In the genomic region with DNA sequence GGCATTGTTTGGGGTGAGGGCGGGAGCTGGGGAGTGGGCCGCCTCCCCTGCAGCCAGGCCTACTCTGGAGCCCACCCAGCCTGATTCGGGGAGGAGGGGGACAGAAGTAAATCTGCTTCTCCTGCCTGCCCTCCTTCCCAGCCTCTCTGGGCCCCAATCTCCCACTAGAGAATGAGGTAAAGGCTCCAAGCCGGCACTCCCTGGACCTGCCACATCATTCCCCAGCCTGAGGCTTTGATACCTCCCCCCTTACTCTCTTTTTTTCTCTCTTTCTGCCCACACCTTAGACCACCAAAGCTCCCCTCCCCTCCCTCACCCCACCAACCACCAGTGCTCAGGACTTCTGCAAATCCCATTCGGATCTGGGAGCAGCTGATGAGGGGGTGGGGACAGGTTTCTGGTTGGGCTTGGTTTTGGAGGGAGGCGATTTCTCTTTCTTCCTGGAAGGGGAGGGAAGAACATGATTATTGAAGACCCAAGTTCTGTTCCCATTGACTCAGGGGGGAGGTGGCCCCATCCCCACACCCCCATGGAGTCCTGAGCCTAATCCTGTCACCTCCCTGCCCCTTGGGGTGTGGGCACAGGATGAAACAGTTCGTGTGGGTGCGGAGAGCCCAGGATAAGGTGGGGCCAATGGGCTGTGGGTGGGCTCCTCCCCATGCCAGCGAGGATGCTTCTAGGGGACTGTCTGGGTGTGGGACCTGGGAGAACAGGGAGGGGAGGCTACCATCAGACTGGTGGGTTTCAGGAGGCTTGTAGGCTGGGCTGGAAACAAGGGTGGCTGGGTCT, we compare ENCODE assay signal across 1 cellular context.
A peak's percentile ranks its signal among the peaks of the same experiment; 100 is the strongest.
TF ChIP-seq lines count a peak whose summit lies in the region.

No MANE protein-coding gene starts in this region.

TF ChIP-seq in HEK293, 187 proteins besides CTCF, POLR2A, EP300 and RAD21 (continued from another document and continues in another):
- TF ChIP-seq, protein P1, sequence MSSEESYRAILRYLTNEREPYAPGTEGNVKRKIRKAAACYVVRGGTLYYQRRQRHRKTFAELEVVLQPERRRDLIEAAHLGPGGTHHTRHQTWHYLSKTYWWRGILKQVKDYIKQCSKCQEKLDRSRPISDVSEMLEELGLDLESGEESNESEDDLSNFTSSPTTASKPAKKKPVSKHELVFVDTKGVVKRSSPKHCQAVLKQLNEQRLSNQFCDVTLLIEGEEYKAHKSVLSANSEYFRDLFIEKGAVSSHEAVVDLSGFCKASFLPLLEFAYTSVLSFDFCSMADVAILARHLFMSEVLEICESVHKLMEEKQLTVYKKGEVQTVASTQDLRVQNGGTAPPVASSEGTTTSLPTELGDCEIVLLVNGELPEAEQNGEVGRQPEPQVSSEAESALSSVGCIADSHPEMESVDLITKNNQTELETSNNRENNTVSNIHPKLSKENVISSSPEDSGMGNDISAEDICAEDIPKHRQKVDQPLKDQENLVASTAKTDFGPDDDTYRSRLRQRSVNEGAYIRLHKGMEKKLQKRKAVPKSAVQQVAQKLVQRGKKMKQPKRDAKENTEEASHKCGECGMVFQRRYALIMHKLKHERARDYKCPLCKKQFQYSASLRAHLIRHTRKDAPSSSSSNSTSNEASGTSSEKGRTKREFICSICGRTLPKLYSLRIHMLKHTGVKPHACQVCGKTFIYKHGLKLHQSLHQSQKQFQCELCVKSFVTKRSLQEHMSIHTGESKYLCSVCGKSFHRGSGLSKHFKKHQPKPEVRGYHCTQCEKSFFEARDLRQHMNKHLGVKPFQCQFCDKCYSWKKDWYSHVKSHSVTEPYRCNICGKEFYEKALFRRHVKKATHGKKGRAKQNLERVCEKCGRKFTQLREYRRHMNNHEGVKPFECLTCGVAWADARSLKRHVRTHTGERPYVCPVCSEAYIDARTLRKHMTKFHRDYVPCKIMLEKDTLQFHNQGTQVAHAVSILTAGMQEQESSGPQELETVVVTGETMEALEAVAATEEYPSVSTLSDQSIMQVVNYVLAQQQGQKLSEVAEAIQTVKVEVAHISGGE (tag by site-specific recombination; conservative IDR thresholded peaks at IDR 0.05; ENCODE audit: low read depth), result no peak
- TF ChIP-seq, protein P2, sequence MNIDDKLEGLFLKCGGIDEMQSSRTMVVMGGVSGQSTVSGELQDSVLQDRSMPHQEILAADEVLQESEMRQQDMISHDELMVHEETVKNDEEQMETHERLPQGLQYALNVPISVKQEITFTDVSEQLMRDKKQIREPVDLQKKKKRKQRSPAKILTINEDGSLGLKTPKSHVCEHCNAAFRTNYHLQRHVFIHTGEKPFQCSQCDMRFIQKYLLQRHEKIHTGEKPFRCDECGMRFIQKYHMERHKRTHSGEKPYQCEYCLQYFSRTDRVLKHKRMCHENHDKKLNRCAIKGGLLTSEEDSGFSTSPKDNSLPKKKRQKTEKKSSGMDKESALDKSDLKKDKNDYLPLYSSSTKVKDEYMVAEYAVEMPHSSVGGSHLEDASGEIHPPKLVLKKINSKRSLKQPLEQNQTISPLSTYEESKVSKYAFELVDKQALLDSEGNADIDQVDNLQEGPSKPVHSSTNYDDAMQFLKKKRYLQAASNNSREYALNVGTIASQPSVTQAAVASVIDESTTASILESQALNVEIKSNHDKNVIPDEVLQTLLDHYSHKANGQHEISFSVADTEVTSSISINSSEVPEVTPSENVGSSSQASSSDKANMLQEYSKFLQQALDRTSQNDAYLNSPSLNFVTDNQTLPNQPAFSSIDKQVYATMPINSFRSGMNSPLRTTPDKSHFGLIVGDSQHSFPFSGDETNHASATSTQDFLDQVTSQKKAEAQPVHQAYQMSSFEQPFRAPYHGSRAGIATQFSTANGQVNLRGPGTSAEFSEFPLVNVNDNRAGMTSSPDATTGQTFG (tag by site-specific recombination; IDR thresholded peaks at IDR 0.05; ENCODE audit: borderline replicate concordance), result no peak
- TF ChIP-seq ZNF274 (IDR thresholded peaks at IDR 0.05; ENCODE audit: low read length), result no peak
- no peak for TF ChIP-seq ZNF274 (tag by site-specific recombination; IDR thresholded peaks at IDR 0.05; ENCODE audit: borderline replicate concordance)
- peak; percentile 43 for TF ChIP-seq SP3 (tag by site-specific recombination; IDR thresholded peaks at IDR 0.05)
- no peak for TF ChIP-seq ZBTB48 (tag by site-specific recombination; IDR thresholded peaks at IDR 0.05)
- no peak for TF ChIP-seq SCRT2 (tag by site-specific recombination; IDR thresholded peaks at IDR 0.05)
- TF ChIP-seq ZNF837 (tag by site-specific recombination; IDR thresholded peaks at IDR 0.05), result no peak
- TF ChIP-seq, protein P3, sequence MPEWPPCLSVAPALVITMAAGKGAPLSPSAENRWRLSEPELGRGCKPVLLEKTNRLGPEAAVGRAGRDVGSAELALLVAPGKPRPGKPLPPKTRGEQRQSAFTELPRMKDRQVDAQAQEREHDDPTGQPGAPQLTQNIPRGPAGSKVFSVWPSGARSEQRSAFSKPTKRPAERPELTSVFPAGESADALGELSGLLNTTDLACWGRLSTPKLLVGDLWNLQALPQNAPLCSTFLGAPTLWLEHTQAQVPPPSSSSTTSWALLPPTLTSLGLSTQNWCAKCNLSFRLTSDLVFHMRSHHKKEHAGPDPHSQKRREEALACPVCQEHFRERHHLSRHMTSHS (tag by site-specific recombination; IDR thresholded peaks at IDR 0.05), result no peak
- TF ChIP-seq MZF1 (tag by site-specific recombination; IDR thresholded peaks at IDR 0.05; ENCODE audit: borderline replicate concordance), result no peak
- TF ChIP-seq KLF1 (tag by site-specific recombination; IDR thresholded peaks at IDR 0.05), result peak; percentile 89
- TF ChIP-seq ZNF585B (tag by site-specific recombination; IDR thresholded peaks at IDR 0.05), result no peak
- no peak for TF ChIP-seq ZNF266 (tag by site-specific recombination; IDR thresholded peaks at IDR 0.05; ENCODE audit: low read depth)
- TF ChIP-seq ZBTB17 (tag by site-specific recombination; IDR thresholded peaks at IDR 0.05), result peak; percentile 70
- no peak for TF ChIP-seq ZNF211 (tag by site-specific recombination; IDR thresholded peaks at IDR 0.05; ENCODE audit: low read depth)
- TF ChIP-seq, protein P4, sequence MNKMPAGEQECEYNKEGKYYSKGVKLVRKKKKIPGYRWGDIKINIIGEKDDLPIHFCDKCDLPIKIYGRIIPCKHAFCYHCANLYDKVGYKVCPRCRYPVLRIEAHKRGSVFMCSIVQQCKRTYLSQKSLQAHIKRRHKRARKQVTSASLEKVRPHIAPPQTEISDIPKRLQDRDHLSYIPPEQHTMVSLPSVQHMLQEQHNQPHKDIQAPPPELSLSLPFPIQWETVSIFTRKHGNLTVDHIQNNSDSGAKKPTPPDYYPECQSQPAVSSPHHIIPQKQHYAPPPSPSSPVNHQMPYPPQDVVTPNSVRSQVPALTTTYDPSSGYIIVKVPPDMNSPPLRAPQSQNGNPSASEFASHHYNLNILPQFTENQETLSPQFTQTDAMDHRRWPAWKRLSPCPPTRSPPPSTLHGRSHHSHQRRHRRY (tag by site-specific recombination; IDR thresholded peaks at IDR 0.05), result no peak
- no peak for TF ChIP-seq REPIN1 (tag by site-specific recombination; IDR thresholded peaks at IDR 0.05; ENCODE audit: low read depth)
- no peak for TF ChIP-seq ZNF175 (tag by site-specific recombination; IDR thresholded peaks at IDR 0.05)
- no peak for TF ChIP-seq ZNF311 (tag by site-specific recombination; IDR thresholded peaks at IDR 0.05; ENCODE audit: borderline replicate concordance)
- TF ChIP-seq, protein P5, sequence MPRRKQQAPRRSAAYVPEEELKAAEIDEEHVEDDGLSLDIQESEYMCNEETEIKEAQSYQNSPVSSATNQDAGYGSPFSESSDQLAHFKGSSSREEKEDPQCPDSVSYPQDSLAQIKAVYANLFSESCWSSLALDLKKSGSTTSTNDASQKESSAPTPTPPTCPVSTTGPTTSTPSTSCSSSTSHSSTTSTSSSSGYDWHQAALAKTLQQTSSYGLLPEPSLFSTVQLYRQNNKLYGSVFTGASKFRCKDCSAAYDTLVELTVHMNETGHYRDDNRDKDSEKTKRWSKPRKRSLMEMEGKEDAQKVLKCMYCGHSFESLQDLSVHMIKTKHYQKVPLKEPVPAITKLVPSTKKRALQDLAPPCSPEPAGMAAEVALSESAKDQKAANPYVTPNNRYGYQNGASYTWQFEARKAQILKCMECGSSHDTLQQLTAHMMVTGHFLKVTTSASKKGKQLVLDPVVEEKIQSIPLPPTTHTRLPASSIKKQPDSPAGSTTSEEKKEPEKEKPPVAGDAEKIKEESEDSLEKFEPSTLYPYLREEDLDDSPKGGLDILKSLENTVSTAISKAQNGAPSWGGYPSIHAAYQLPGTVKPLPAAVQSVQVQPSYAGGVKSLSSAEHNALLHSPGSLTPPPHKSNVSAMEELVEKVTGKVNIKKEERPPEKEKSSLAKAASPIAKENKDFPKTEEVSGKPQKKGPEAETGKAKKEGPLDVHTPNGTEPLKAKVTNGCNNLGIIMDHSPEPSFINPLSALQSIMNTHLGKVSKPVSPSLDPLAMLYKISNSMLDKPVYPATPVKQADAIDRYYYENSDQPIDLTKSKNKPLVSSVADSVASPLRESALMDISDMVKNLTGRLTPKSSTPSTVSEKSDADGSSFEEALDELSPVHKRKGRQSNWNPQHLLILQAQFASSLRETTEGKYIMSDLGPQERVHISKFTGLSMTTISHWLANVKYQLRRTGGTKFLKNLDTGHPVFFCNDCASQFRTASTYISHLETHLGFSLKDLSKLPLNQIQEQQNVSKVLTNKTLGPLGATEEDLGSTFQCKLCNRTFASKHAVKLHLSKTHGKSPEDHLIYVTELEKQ (tag by site-specific recombination; IDR thresholded peaks at IDR 0.05; ENCODE audit: borderline replicate concordance), result no peak
- no peak for TF ChIP-seq ZBTB1 (tag by site-specific recombination; IDR thresholded peaks at IDR 0.05)
- TF ChIP-seq ZNF132 (tag by site-specific recombination; IDR thresholded peaks at IDR 0.05; ENCODE audit: borderline replicate concordance), result no peak
- TF ChIP-seq GLI4 (tag by site-specific recombination; IDR thresholded peaks at IDR 0.05), result no peak
- no peak for TF ChIP-seq ZNF354C (tag by site-specific recombination; IDR thresholded peaks at IDR 0.05; ENCODE audit: borderline replicate concordance, low read depth)
- TF ChIP-seq KLF8 (tag by site-specific recombination; IDR thresholded peaks at IDR 0.05), result 0 out of 2 replicates have a peak, but pooled peaks have one; percentile 53
- TF ChIP-seq, protein P6, sequence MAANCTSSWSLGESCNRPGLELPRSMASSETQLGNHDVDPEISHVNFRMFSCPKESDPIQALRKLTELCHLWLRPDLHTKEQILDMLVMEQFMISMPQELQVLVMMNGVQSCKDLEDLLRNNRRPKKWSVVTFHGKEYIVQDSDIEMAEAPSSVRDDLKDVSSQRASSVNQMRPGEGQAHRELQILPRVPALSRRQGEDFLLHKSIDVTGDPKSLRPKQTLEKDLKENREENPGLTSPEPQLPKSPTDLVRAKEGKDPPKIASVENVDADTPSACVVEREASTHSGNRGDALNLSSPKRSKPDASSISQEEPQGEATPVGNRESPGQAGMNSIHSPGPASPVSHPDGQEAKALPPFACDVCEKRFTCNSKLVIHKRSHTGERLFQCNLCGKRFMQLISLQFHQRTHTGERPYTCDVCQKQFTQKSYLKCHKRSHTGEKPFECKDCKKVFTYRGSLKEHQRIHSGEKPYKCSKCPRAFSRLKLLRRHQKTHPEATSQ (tag by site-specific recombination; IDR thresholded peaks at IDR 0.05), result no peak
- no peak for TF ChIP-seq ZNF610 (tag by site-specific recombination; IDR thresholded peaks at IDR 0.05; ENCODE audit: borderline replicate concordance)
- TF ChIP-seq ZNF169 (tag by site-specific recombination; IDR thresholded peaks at IDR 0.05), result no peak
- no peak for TF ChIP-seq TCF7L2 (IDR thresholded peaks at IDR 0.05; ENCODE audit: borderline replicate concordance, low read depth, low read length)
- no peak for TF ChIP-seq ZNF416 (tag by site-specific recombination; IDR thresholded peaks at IDR 0.05)
- TF ChIP-seq EGR2 (tag by site-specific recombination; IDR thresholded peaks at IDR 0.05; ENCODE audit: low read depth), result peak; percentile 93
- TF ChIP-seq ZSCAN30 (tag by site-specific recombination; IDR thresholded peaks at IDR 0.05), result no peak
- TF ChIP-seq ZNF529 (tag by site-specific recombination; IDR thresholded peaks at IDR 0.05; ENCODE audit: insufficient replicate concordance), result no peak
- TF ChIP-seq ZNF24 (tag by site-specific recombination; IDR thresholded peaks at IDR 0.05), result 0 out of 2 replicates have a peak, but pooled peaks have one; percentile 1
- peak; percentile 9; the same call in 1 of the 2 replicates for TF ChIP-seq ZNF394 (tag by site-specific recombination; IDR thresholded peaks at IDR 0.05; ENCODE audit: borderline replicate concordance)
- TF ChIP-seq RBAK (tag by site-specific recombination; IDR thresholded peaks at IDR 0.05), result no peak
- TF ChIP-seq ZNF830 (tag by site-specific recombination; IDR thresholded peaks at IDR 0.05; ENCODE audit: low read depth), result no peak
- TF ChIP-seq ZNF19 (tag by site-specific recombination; IDR thresholded peaks at IDR 0.05; ENCODE audit: low read depth), result no peak
- no peak for TF ChIP-seq ZNF23 (tag by site-specific recombination; IDR thresholded peaks at IDR 0.05; ENCODE audit: borderline replicate concordance)
- no peak for TF ChIP-seq ZNF138 (tag by site-specific recombination; IDR thresholded peaks at IDR 0.05; ENCODE audit: borderline replicate concordance)
- TF ChIP-seq ZNF121 (tag by site-specific recombination; IDR thresholded peaks at IDR 0.05), result no peak
- TF ChIP-seq ZNF37A (tag by site-specific recombination; IDR thresholded peaks at IDR 0.05), result no peak
- TF ChIP-seq, protein P7, sequence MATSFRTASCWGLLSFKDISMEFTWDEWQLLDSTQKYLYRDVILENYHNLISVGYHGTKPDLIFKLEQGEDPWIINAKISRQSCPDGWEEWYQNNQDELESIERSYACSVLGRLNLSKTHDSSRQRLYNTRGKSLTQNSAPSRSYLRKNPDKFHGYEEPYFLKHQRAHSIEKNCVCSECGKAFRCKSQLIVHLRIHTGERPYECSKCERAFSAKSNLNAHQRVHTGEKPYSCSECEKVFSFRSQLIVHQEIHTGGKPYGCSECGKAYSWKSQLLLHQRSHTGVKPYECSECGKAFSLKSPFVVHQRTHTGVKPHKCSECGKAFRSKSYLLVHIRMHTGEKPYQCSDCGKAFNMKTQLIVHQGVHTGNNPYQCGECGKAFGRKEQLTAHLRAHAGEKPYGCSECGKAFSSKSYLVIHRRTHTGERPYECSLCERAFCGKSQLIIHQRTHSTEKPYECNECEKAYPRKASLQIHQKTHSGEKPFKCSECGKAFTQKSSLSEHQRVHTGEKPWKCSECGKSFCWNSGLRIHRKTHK (tag by site-specific recombination; IDR thresholded peaks at IDR 0.05), result no peak
- TF ChIP-seq ZNF76 (tag by site-specific recombination; IDR thresholded peaks at IDR 0.05; ENCODE audit: borderline replicate concordance, low read depth), result no peak
- 0 out of 2 replicates have a peak, but pooled peaks have one; percentile 5 for TF ChIP-seq ZNF501 (tag by site-specific recombination; IDR thresholded peaks at IDR 0.05)
- no peak for TF ChIP-seq ZNF544 (tag by site-specific recombination; IDR thresholded peaks at IDR 0.05)
- peak; percentile 80 for TF ChIP-seq GLIS2 (tag by site-specific recombination; IDR thresholded peaks at IDR 0.05)
- TF ChIP-seq ZNF701 (tag by site-specific recombination; IDR thresholded peaks at IDR 0.05), result no peak
- TF ChIP-seq ZSCAN16 (tag by site-specific recombination; IDR thresholded peaks at IDR 0.05), result no peak
- no peak for TF ChIP-seq ZNF239 (tag by site-specific recombination; IDR thresholded peaks at IDR 0.05)
